In the genomic region with DNA sequence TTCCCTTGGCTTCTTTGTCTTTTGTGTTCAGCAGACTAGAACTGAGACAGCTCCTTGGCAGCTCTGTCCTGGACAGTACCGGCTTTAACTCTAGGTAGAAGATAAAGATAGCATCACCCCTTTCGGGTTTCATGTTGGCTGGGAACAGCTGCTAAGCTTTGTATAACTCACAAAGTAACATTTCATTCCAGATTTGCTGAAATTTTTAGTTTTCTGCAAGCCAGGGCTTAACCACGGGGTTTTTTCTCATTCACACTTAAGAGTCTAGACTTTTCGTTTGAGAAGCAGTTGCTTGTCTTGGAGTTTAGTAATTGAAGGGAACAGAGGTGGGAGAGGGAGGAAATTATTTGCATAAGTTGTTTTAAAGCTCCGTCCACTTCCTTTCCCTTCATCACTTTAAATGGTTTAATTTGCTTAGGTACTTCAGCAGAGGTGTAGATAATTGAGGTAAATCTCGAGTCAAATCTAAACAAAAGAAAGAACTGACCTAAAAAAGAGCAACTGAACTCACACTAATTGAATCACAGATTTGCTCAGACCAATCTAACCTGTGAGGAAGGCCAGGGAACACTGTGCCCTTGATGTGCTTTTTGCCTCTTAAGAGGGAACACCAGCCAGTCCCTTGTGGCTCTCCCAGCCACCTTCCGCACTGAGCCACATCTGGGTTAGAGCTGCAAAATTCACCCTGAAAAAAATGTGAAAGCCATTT, we compare ENCODE assay signal across 8 cellular contexts. TPM values are rescaled to one million over a fixed set of nuclear protein-coding genes. Genes with fewer than 3 reads are reported as not detected.
DNase-seq lines count a peak whose midpoint lies in the region; ATAC-seq, FAIRE-seq and TF ChIP-seq lines count a peak whose summit lies in the region.
"Had no signal": no experiment of that assay in that cellular context is flagged by ENCODE, and none has a peak within 500 bp of the region (broad histone marks: within the 10 kb centered on the region; RNA-seq: fewer than 3 reads in every experiment).

No MANE protein-coding gene starts in this region.

- H3K27me3 Mint-ChIP-seq in astrocyte (ENCODE audit: low read depth, unreplicated experiment), result no peaks in the 10 kb centered on the region

- H3K36me3 ChIP-seq in astrocyte (ENCODE audit: insufficient read depth, low read length) (no peaks in the 10 kb centered on the region), skeletal muscle tissue (ENCODE audit: control insufficient read depth in 3 of 3, insufficient read depth in 3 of 3, low read length in 3 of 3) (no peaks in the 10 kb centered on the region)

- H3K9ac ChIP-seq in astrocyte (ENCODE audit: low read length), result peak overlapping the region; percentile 76
- H3K9ac ChIP-seq in skeletal muscle tissue (ENCODE audit: low read depth in 1 of 3, low read length in 3 of 3), result peak overlapping the region in 2 of 3 donors; percentile 4 to 7

- H3K27ac ChIP-seq in astrocyte (ENCODE audit: low read depth, low read length) (peak overlapping the region; percentile 88), skeletal muscle tissue (ENCODE audit: low read depth, low read length) (peak overlapping the region; percentile 54)

- peak; percentile 32 for ATAC-seq in HG02973 (IDR thresholded peaks at IDR 0.05; ENCODE audit: unreplicated experiment)
- no peak for ATAC-seq in GM19328 (IDR thresholded peaks at IDR 0.05; ENCODE audit: unreplicated experiment)

- H3K27me3 ChIP-seq in astrocyte (ENCODE audit: insufficient read depth, low read length) (no peaks in the 10 kb centered on the region), skeletal muscle tissue (ENCODE audit: control insufficient read depth in 3 of 3, insufficient read depth in 3 of 3, low read length in 3 of 3) (no peaks in the 10 kb centered on the region)

- H3K79me2 ChIP-seq in astrocyte (ENCODE audit: insufficient read depth, low read length), result peaks cover 91% of the 10 kb centered on the region

- H3K27ac Mint-ChIP-seq in astrocyte (ENCODE audit: unreplicated experiment), result peak overlapping the region; percentile 79

- no peak for TF ChIP-seq CTCF in astrocyte (IDR thresholded peaks at IDR 0.05; ENCODE audit: insufficient read depth, low read depth, low read length)

- H3K36me3 Mint-ChIP-seq in astrocyte (ENCODE audit: low read depth, unreplicated experiment), result peaks cover 2% of the 10 kb centered on the region

- H3K4me3 Mint-ChIP-seq in astrocyte (ENCODE audit: unreplicated experiment), result no peak overlapping the region

- peaks cover 84% of the 10 kb centered on the region for H4K20me1 ChIP-seq in astrocyte (ENCODE audit: insufficient read depth, low read length)

- FAIRE-seq in GM19239 (lab: Jason Lieb, UNC) (peak; percentile 80), astrocyte (lab: Jason Lieb, UNC) (no peak)
- FAIRE-seq: islet of Langerhans had no signal

- peaks cover 70% of the 10 kb centered on the region for H3K4me1 Mint-ChIP-seq in astrocyte (ENCODE audit: low read depth, unreplicated experiment)

- peaks cover 29% of the 10 kb centered on the region for H3K4me1 ChIP-seq in astrocyte (ENCODE audit: insufficient read depth, low read length)
- H3K4me1 ChIP-seq in skeletal muscle tissue (ENCODE audit: control insufficient read depth in 3 of 3, insufficient read depth in 3 of 3, low read length in 3 of 3), result peaks cover 56 to 66% (median 59%) of the 10 kb centered on the region in 3 donors

- H3K9me3 ChIP-seq in astrocyte (ENCODE audit: insufficient read depth, low read depth, low read length) (no peaks in the 10 kb centered on the region), skeletal muscle tissue (ENCODE audit: control insufficient read depth in 3 of 3, low read length in 3 of 3) (no peaks in the 10 kb centered on the region)

- H3K4me3 ChIP-seq in astrocyte (ENCODE audit: insufficient read depth, low read depth, low read length), result peak overlapping the region; percentile 29
- H3K4me3 ChIP-seq in skeletal muscle tissue (ENCODE audit: low read length in 3 of 3), result no peak overlapping the region

- no peaks in the 10 kb centered on the region for H3K9me3 Mint-ChIP-seq in astrocyte (ENCODE audit: unreplicated experiment)

- H2AFZ ChIP-seq in astrocyte (ENCODE audit: low read depth, low read length), result no peak overlapping the region

- no peak for DNase-seq in GM19239 (ENCODE audit: insufficient read length, low spot score)
- DNase-seq in astrocyte (ENCODE audit: low read depth), result no peak
- no peak for DNase-seq in activated effector memory CD4-positive, alpha-beta T cell treated with Interleukin-2 at 50 U/mL for 16 hours
- DNase-seq in NCI-H1436 treated with DMSO at 0.1 percent for 48 hours (lab: John Stamatoyannopoulos, UW), result no peak

- peak overlapping the region; percentile 80 for H3K4me2 ChIP-seq in astrocyte (ENCODE audit: low read length)

RNA-seq across cellular contexts. Expression of gene RREB1, which starts 48.3 kb away (rescaled TPM):
- total RNA-seq in astrocyte (37.2 and 41.8 TPM in 2 replicates), skeletal muscle tissue (22.4 TPM)
